Comparison of ENCODE assay signal across 19 cellular contexts in the genomic region with DNA sequence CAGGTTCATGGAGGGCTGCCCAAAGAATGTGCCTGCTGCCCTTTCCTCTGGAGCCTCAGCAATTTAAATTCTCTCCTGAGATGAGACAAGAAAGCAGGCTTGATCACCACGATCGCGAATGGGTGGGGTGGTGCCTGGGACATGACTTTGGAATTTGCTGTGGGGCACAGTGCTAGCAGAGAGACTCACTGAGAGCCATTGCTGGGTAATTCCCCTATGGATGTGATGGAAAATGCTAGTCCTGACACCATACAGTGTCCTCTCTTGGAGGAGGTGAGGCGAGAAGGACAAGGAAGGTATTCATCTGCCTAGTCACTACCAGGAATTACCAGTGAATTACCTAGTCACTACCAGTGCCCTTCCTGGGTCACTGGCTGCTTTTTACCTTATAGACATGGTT. TPM values are rescaled to one million over a fixed set of nuclear protein-coding genes. Genes with fewer than 3 reads are reported as not detected.
"Had no signal": no experiment of that assay in that cellular context is flagged by ENCODE, and none has a peak within 500 bp of the region (broad histone marks: within the 10 kb centered on the region; RNA-seq: fewer than 3 reads in every experiment).

No MANE protein-coding gene starts in this region.

- ATAC-seq: activated T-cell treated with anti-CD3 and anti-CD28 coated beads, Interleukin-2, amount 50 U/mL, for 72 hours; naive thymus-derived CD8-positive, alpha-beta T cell had no signal

- DNase-seq: activated CD4-positive, alpha-beta T cell treated with anti-CD3 and anti-CD28 coated beads, Interleukin-2, amount 10 ng/mL, durations not matched to agents 7 days and 5 days; activated effector memory CD4-positive, alpha-beta T cell treated with anti-CD3 and anti-CD28 coated beads, Interleukin-2, amount 50 U/mL, for 16 hours; activated T-cell treated with anti-CD3 and anti-CD28 coated beads, Interleukin-2, amount 50 U/mL, for 72 hours; adrenal gland; dermis blood vessel endothelial cell; effector memory CD4-positive, alpha-beta T cell; foreskin melanocyte; glutamatergic neuron; left ventricle myocardium inferior; naive thymus-derived CD8-positive, alpha-beta T cell; posterior cingulate gyrus; retina; stimulated activated CD8-positive, alpha-beta memory T cell treated with anti-CD3 and anti-CD28 coated beads, Interleukin-4, amount 100 ng/mL, for 48 hours; stimulated activated naive CD4-positive, alpha-beta T cell had no signal

- H3K4me3 ChIP-seq: adrenal gland, left ventricle myocardium inferior had no signal

- H3K27ac ChIP-seq: adrenal gland, left ventricle myocardium inferior, neutrophil had no signal

- H3K4me1 ChIP-seq: adrenal gland had no signal

- H3K9me3 ChIP-seq: adrenal gland, neutrophil had no signal

- FAIRE-seq: astrocyte had no signal

- H3K36me3 ChIP-seq: adrenal gland, left ventricle myocardium inferior, neutrophil had no signal

- H3K27me3 ChIP-seq: adrenal gland had no signal

RNA-seq across cellular contexts. Expression of gene FAM20A, which starts 15.5 kb away (rescaled TPM):
- total RNA-seq: activated CD4-positive, alpha-beta T cell treated with anti-CD3 and anti-CD28 coated beads, Interleukin-2, amount 10 ng/mL, durations not matched to agents 7 days and 5 days; activated CD8-positive, alpha-beta memory T cell treated with anti-CD3 and anti-CD28 coated beads for 36 hours; activated T-cell treated with anti-CD3 and anti-CD28 coated beads, Interleukin-2, amount 50 U/mL, for 72 hours; chondrocyte; dermis blood vessel endothelial cell; naive thymus-derived CD8-positive, alpha-beta T cell; T-helper 1 cell treated with Interleukin-12 subunit alpha and Interleukin-12 subunit beta and Interleukin-4 antibody, amounts not matched to agents 30 ng/mL and 1 ng/mL, for 36 hours had no signal
